1 cellular context compared by ENCODE assay signal in the genomic region with DNA sequence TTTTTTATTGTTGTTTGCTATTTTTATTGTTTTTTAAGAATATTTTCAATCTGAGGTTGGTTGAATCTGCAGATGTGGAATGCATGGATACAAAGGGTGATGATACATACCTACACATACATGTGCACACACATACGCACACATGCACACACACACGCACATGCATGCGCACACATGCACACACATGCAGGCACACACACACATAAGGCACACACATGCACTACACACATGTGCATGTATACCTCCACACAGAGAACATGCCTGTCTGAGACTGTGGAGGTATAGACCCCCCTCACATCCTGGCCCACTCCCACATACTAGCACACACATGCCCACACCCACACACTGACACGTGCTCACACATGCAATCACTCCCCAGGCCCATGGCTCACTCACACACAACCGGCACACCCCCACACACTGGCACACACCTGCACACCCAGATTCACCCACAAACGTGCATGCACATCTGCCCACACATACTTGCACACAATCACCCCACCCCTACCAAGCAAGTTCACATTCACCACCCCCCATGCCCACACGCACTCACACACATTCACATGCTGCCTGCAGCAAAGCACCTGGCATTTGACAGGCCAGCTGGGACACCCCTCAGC.
TF ChIP-seq lines count a peak whose summit lies in the region.

No MANE protein-coding gene starts in this region.

TF ChIP-seq in IMR-90, 13 proteins besides CTCF, POLR2A, EP300 and RAD21 (continued from another document):
- TF ChIP-seq, protein P1, sequence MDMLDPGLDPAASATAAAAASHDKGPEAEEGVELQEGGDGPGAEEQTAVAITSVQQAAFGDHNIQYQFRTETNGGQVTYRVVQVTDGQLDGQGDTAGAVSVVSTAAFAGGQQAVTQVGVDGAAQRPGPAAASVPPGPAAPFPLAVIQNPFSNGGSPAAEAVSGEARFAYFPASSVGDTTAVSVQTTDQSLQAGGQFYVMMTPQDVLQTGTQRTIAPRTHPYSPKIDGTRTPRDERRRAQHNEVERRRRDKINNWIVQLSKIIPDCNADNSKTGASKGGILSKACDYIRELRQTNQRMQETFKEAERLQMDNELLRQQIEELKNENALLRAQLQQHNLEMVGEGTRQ (IDR thresholded peaks at IDR 0.05; ENCODE audit: low read depth, low read length): no peak
- no peak for TF ChIP-seq SMC3 (IDR thresholded peaks at IDR 0.05; ENCODE audit: low read depth, low read length)
- TF ChIP-seq MXI1 (IDR thresholded peaks at IDR 0.05; ENCODE audit: borderline replicate concordance, low read depth, low read length): no peak
- no peak for TF ChIP-seq CHD1 (IDR thresholded peaks at IDR 0.05; ENCODE audit: low read depth, low read length)
- TF ChIP-seq RCOR1 (IDR thresholded peaks at IDR 0.05; ENCODE audit: insufficient replicate concordance, low read length): no peak
- TF ChIP-seq, protein P2, sequence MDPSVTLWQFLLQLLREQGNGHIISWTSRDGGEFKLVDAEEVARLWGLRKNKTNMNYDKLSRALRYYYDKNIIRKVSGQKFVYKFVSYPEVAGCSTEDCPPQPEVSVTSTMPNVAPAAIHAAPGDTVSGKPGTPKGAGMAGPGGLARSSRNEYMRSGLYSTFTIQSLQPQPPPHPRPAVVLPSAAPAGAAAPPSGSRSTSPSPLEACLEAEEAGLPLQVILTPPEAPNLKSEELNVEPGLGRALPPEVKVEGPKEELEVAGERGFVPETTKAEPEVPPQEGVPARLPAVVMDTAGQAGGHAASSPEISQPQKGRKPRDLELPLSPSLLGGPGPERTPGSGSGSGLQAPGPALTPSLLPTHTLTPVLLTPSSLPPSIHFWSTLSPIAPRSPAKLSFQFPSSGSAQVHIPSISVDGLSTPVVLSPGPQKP (IDR thresholded peaks at IDR 0.05; ENCODE audit: borderline replicate concordance, low read depth, low read length): no peak
